Comparison of ENCODE assay signal across 23 cellular contexts in genomic region chr1:86905875-86906274, GRCh38. TPM values are rescaled to one million over a fixed set of nuclear protein-coding genes. Genes with fewer than 3 reads are reported as not detected.
DNase-seq lines count a peak whose midpoint lies in the region; ATAC-seq, FAIRE-seq and TF ChIP-seq lines count a peak whose summit lies in the region.
"Had no signal": no experiment of that assay in that cellular context is flagged by ENCODE, and none has a peak within 500 bp of the region (broad histone marks: within the 10 kb centered on the region; RNA-seq: fewer than 3 reads in every experiment).

No MANE protein-coding gene starts in this region.

- H3K27me3 ChIP-seq in HepG2 (ENCODE audit: control insufficient read depth in 1 of 2, insufficient read depth in 2 of 2, low read length in 2 of 2) (no peaks in the 10 kb centered on the region), right lobe of liver (no peaks in the 10 kb centered on the region), IMR-90 (ENCODE audit: control insufficient read depth, insufficient read depth, low read length) (no peaks in the 10 kb centered on the region), K562 (ENCODE audit: control insufficient read depth in 2 of 2, insufficient read depth in 2 of 2, low read length in 2 of 2) (no peaks in the 10 kb centered on the region), left ventricle myocardium inferior (ENCODE audit: low read depth) (no peaks in the 10 kb centered on the region)
- H3K27me3 ChIP-seq: BE2C, BLaER1 had no signal

- H3K23ac ChIP-seq in IMR-90 (ENCODE audit: low read depth, low read length) = no peak overlapping the region

- H3K9me1 ChIP-seq in IMR-90 (ENCODE audit: insufficient read depth, low read length) (peaks cover 3% of the 10 kb centered on the region), K562 (ENCODE audit: control insufficient read depth, insufficient read depth, low read length) (no peaks in the 10 kb centered on the region)

- no peak overlapping the region; the same call in 1 of the 2 replicates for H4K5ac ChIP-seq in IMR-90 (ENCODE audit: low read depth, low read length)

- H2AFZ ChIP-seq in HepG2 (ENCODE audit: low read length) = no peak overlapping the region
- no peak overlapping the region for H2AFZ ChIP-seq in IMR-90 (replicated peaks; ENCODE audit: low read length, poor library complexity)
- no peak overlapping the region for H2AFZ ChIP-seq in K562 (ENCODE audit: low read depth, low read length)

- POLR2A ChIA-PET in HepG2 (lab: Yijun Ruan, JAX) = no interaction called here
- POLR2A ChIA-PET in IMR-90 (lab: Charles Lee; ENCODE audit: unreplicated experiment) = no interaction called here
- POLR2A ChIA-PET in K562 (lab: Yijun Ruan, JAX) = interaction anchor here (5.2 kb wide), 1 partner anchor 8 kb away, joined by 34 read pairs; the partner anchor contains the start of genes HS2ST1 and SELENOF

- H4K20me1 ChIP-seq in HepG2 (ENCODE audit: insufficient read depth, low read length) = peaks cover 24% of the 10 kb centered on the region
- peaks cover 61% of the 10 kb centered on the region for H4K20me1 ChIP-seq in IMR-90 (ENCODE audit: insufficient read depth, low read length)
- H4K20me1 ChIP-seq in K562 (replicated peaks; ENCODE audit: control insufficient read depth, insufficient read depth, low read length) = no peaks in the 10 kb centered on the region; the same call in 1 of the 2 replicates

- in situ Hi-C loops in HepG2 (cut with HindIII; ENCODE audit: extremely low pct_ligation_motif_present, low pct_unique_long_range_greater_than_20kb) = no loop called here
- in situ Hi-C loops in IMR-90 (cut with MboI; ENCODE audit: low sequenced_read_pairs) = no loop called here
- in situ Hi-C loops in K562 (cut with MboI) = no loop called here

- H3K9ac ChIP-seq in HepG2 (ENCODE audit: insufficient read depth, low read depth, low read length) (no peak overlapping the region), IMR-90 (ENCODE audit: low read depth, low read length) (no peak overlapping the region), K562 (ENCODE audit: insufficient read depth in 1 of 2, low read depth in 2 of 2, low read length in 2 of 2) (no peak overlapping the region)
- H3K9ac ChIP-seq: BLaER1 had no signal

- TF ChIP-seq EP300 in HepG2 (IDR thresholded peaks at IDR 0.05; ENCODE audit: low read depth in 2 of 2, low read length in 2 of 2) (no peak), HepG2 (CRISPR knock-in tag; IDR thresholded peaks at IDR 0.05; ENCODE audit: borderline replicate concordance) (no peak), K562 (IDR thresholded peaks at IDR 0.05; ENCODE audit: low read length) (no peak)

- no peak overlapping the region for H3K14ac ChIP-seq in IMR-90 (replicated peaks; ENCODE audit: low read depth, low read length)

- H4K8ac ChIP-seq in IMR-90 (ENCODE audit: low read depth in 2 of 2, low read length in 2 of 2) = no peak overlapping the region

- H3K36me3 ChIP-seq in HepG2 (replicated peaks in 1 of 2; ENCODE audit: control insufficient read depth in 1 of 2, insufficient read depth in 2 of 2, low read length in 2 of 2) (peaks cover 6 to 39% of the 10 kb centered on the region in 2 experiments; a peak in 4 of 5 replicates), right lobe of liver (peaks cover 0 to 2% (median under 1%) of the 10 kb centered on the region in 4 donors), IMR-90 (ENCODE audit: control insufficient read depth, insufficient read depth, low read length) (peaks cover 9% of the 10 kb centered on the region), K562 (ENCODE audit: control insufficient read depth, insufficient read depth, low read length) (peaks cover 85% of the 10 kb centered on the region), left ventricle myocardium inferior (peaks cover 20% of the 10 kb centered on the region)

- no TSS peak for BruUV-seq in HepG2 (replicated peaks; lab: Mats Ljungman, UMichigan)
- no TSS peak for BruUV-seq in IMR-90 (replicated peaks; lab: Mats Ljungman, UMichigan)
- no TSS peak for BruUV-seq in K562 (replicated peaks; lab: Mats Ljungman, UMichigan)

- no peak overlapping the region for H3K4ac ChIP-seq in IMR-90 (ENCODE audit: low read depth, low read length)

- H2BK15ac ChIP-seq in IMR-90 (ENCODE audit: low read depth, low read length) = no peak overlapping the region

- H3K79me1 ChIP-seq in IMR-90 (ENCODE audit: low read depth in 1 of 2, low read length in 2 of 2) = peaks cover 13 to 56% of the 10 kb centered on the region in 2 experiments

- H3K79me2 ChIP-seq in HepG2 (ENCODE audit: insufficient read depth, low read length) (peaks cover 92% of the 10 kb centered on the region), K562 (ENCODE audit: control insufficient read depth, insufficient read depth, low read length) (peaks cover 97% of the 10 kb centered on the region)

- no peak overlapping the region for H2AK5ac ChIP-seq in IMR-90 (ENCODE audit: low read depth, low read length)

- H3K4me3 ChIP-seq in HepG2 (replicated peaks in 1 of 3; ENCODE audit: insufficient read depth in 1 of 3, low read depth in 2 of 3, low read length in 3 of 3) (no peak overlapping the region), right lobe of liver (no peak overlapping the region), IMR-90 (ENCODE audit: insufficient read depth, low read depth, low read length) (no peak overlapping the region), K562 (no peak overlapping the region), left ventricle myocardium inferior (no peak overlapping the region)
- H3K4me3 ChIP-seq: A549, BLaER1, GM12878 had no signal

- no peak overlapping the region for H2BK20ac ChIP-seq in IMR-90 (ENCODE audit: low read depth, low read length)

- H2BK5ac ChIP-seq in IMR-90 (ENCODE audit: low read depth, low read length, poor library complexity, severe bottlenecking) = no peak overlapping the region

- H2BK120ac ChIP-seq in IMR-90 (ENCODE audit: low read depth, low read length) = no peak overlapping the region

- H3K18ac ChIP-seq in IMR-90 (ENCODE audit: low read depth, low read length) = no peak overlapping the region

- H3K9me3 ChIP-seq in HepG2 (ENCODE audit: low read length) = no peaks in the 10 kb centered on the region
- H3K9me3 ChIP-seq in right lobe of liver = no peaks in the 10 kb centered on the region
- H3K9me3 ChIP-seq in IMR-90 (ENCODE audit: control insufficient read depth, insufficient read depth, low read length) = no peaks in the 10 kb centered on the region
- peaks cover 2% of the 10 kb centered on the region for H3K9me3 ChIP-seq in K562 (replicated peaks; ENCODE audit: control insufficient read depth, insufficient read depth, low read depth, low read length)
- no peaks in the 10 kb centered on the region for H3K9me3 ChIP-seq in left ventricle myocardium inferior (replicated peaks)
- H3K9me3 ChIP-seq: A549, BE2C, Caco-2 had no signal

- intact Hi-C loops in HepG2 (cut with micrococcal nuclease; ENCODE audit: unreplicated experiment) (no loop called here), right lobe of liver (cut with DNase I) (no loop called here), IMR-90 (cut with micrococcal nuclease) (no loop called here), K562 (cut with micrococcal nuclease) (no loop called here), left ventricle myocardium inferior (cut with micrococcal nuclease) (no loop called here)

- H3K4me2 ChIP-seq in HepG2 (ENCODE audit: low read depth, low read length) (no peak overlapping the region), IMR-90 (ENCODE audit: low read depth, low read length) (no peak overlapping the region), K562 (ENCODE audit: insufficient read depth, low read length) (no peak overlapping the region)
- H3K4me2 ChIP-seq: A549, BLaER1 had no signal

- dilution Hi-C loops in IMR-90 (cut with HindIII; ENCODE audit: low sequenced_read_pairs, unreplicated experiment) = no loop called here

- TF ChIP-seq POLR2A in HepG2 (IDR thresholded peaks at IDR 0.05; ENCODE audit: insufficient read depth in 1 of 2, low read depth in 2 of 2, low read length in 2 of 2) = no peak
- TF ChIP-seq POLR2A in right lobe of liver (IDR thresholded peaks at IDR 0.05) = no peak
- TF ChIP-seq POLR2A in IMR-90 (IDR thresholded peaks at IDR 0.05; ENCODE audit: low read depth, low read length) = no peak
- TF ChIP-seq POLR2A in K562 (conservative IDR thresholded peaks at IDR 0.05) = no peak

- TF ChIP-seq RAD21 in HepG2 (CRISPR knock-in tag; IDR thresholded peaks at IDR 0.05) (no peak), IMR-90 (IDR thresholded peaks at IDR 0.05; ENCODE audit: low read length) (no peak), K562 (CRISPR knock-in tag; conservative IDR thresholded peaks at IDR 0.05 in 1 of 2, IDR thresholded peaks at IDR 0.05 in 1 of 2) (no peak)

- no peak overlapping the region for H2AK9ac ChIP-seq in IMR-90 (replicated peaks; ENCODE audit: low read depth, low read length, poor library complexity)

- ATAC-seq in HepG2 (no peak), right lobe of liver (no peak), IMR-90 (ENCODE audit: low read depth) (no peak), K562 (no peak)
- ATAC-seq: A549; CD8-positive, alpha-beta T cell had no signal

- H4K91ac ChIP-seq in IMR-90 (ENCODE audit: insufficient read depth, low read depth, low read length) = no peak overlapping the region

- FAIRE-seq in HepG2 (lab: Jason Lieb, UNC) = no peak
- FAIRE-seq in K562 (lab: Jason Lieb, UNC) = no peak
- FAIRE-seq: A549, D721Med, G401.6, GM12878, GM12892, GM18507 had no signal

- 0% methylated on average over 1 of the region's 1 CpG for WGBS in HepG2 (ENCODE audit: low lambda C conversion rate)
- 0% methylated on average over 1 of the region's 1 CpG for WGBS in right lobe of liver (ENCODE audit: insufficient coverage, low coverage, low lambda C conversion rate, missing lambda C conversion rate)
- no CpG with 5 or more reads among the region's 1 CpG for WGBS in IMR-90 (ENCODE audit: extremely low coverage in 2 of 2, insufficient read length in 1 of 2), 2 experiments
- 80% methylated on average over 1 of the region's 1 CpG for WGBS in K562 (ENCODE audit: insufficient coverage, low coverage, missing lambda C conversion rate)

- no peak overlapping the region for H3K56ac ChIP-seq in IMR-90 (ENCODE audit: extremely low read depth, insufficient read depth, low read length)

- H3K4me1 ChIP-seq in HepG2 (ENCODE audit: insufficient read depth, low read length) (peaks cover 37% of the 10 kb centered on the region), right lobe of liver (no peaks in the 10 kb centered on the region), IMR-90 (ENCODE audit: control insufficient read depth, insufficient read depth, low read length) (no peaks in the 10 kb centered on the region), K562 (replicated peaks in 1 of 2; ENCODE audit: control insufficient read depth in 2 of 2, insufficient read depth in 2 of 2, low read length in 2 of 2) (no peaks in the 10 kb centered on the region; a peak in 2 of 5 replicates), left ventricle myocardium inferior (peaks cover 31% of the 10 kb centered on the region)
- H3K4me1 ChIP-seq: A549, BE2C, Caco-2 had no signal

- CTCF ChIA-PET in HepG2 (lab: Yijun Ruan, JAX; ENCODE audit: low intra/inter-chr PET ratio, low total read pairs) = no interaction called here
- CTCF ChIA-PET in IMR-90 (lab: Yijun Ruan, JAX) = interaction anchor here (1.4 kb wide), 1 partner anchor 8 kb away, joined by 4 read pairs; no protein-coding TSS in a partner anchor
- CTCF ChIA-PET in K562 (lab: Yijun Ruan, JAX; ENCODE audit: low intra/inter-chr PET ratio) = no interaction called here

- TF ChIP-seq CTCF in HepG2 (CRISPR knock-in tag; IDR thresholded peaks at IDR 0.05) (no peak), right lobe of liver (IDR thresholded peaks at IDR 0.05) (no peak), IMR-90 (conservative IDR thresholded peaks at IDR 0.05; ENCODE audit: low read depth, low read length) (no peak), K562 (IDR thresholded peaks at IDR 0.05 in 2 of 3, conservative IDR thresholded peaks at IDR 0.05 in 1 of 3; ENCODE audit: insufficient read depth in 2 of 3, low read depth in 1 of 3, low read length in 3 of 3) (no peak), left ventricle myocardium inferior (IDR thresholded peaks at IDR 0.05; ENCODE audit: borderline replicate concordance) (no peak)

- no peak for DNase-seq in HepG2 (ENCODE audit: low spot score)
- DNase-seq in right lobe of liver = no peak
- no peak for DNase-seq in IMR-90
- DNase-seq in K562 (ENCODE audit: extremely low read depth in 1 of 4, low spot score in 3 of 4) = no peak
- no peak for DNase-seq in left ventricle myocardium inferior
- no peak for DNase-seq in GM03348 (ENCODE audit: low spot score)
- DNase-seq: AML-193; BE2C; C1 segment of cervical spinal cord; Caco-2; Calu3; CD4-positive, alpha-beta T cell; CD8-positive, alpha-beta T cell; DMS79 treated with DMSO at 0.1 percent for 48 hours; GF-D8 had no signal

- H3K27ac ChIP-seq in HepG2 (ENCODE audit: extremely low read length, insufficient read depth, low read length) (no peak overlapping the region), right lobe of liver (no peak overlapping the region), IMR-90 (ENCODE audit: insufficient read depth, low read length) (no peak overlapping the region), K562 (ENCODE audit: extremely low read depth, low read depth, low read length) (no peak overlapping the region), left ventricle myocardium inferior (replicated peaks) (no peak overlapping the region)
- H3K27ac ChIP-seq: 22Rv1, A549, BLaER1 had no signal

RNA-seq across cellular contexts. Expression of gene SELENOF, which starts 8.1 kb away (rescaled TPM):
- 124 and 163 TPM in 2 replicates for total RNA-seq in HepG2 (2016; rRNA removed; fragmentation: Illumina TruSeq; extraction: Trizol)
- 25.2 and 35.4 TPM in 2 replicates for total RNA-seq in HepG2 (2016; cell fraction: cytosol; rRNA removed; fragmentation: Illumina TruSeq; extraction: Trizol; ENCODE audit: low read depth)
- 130 and 171 TPM in 2 replicates for total RNA-seq in HepG2 (2016; cell fraction: insoluble cytoplasmic fraction; rRNA removed; fragmentation: Illumina TruSeq; extraction: Trizol)
- 69.8 and 78.9 TPM in 2 replicates for total RNA-seq in HepG2 (2016; cell fraction: membrane; rRNA removed; fragmentation: Illumina TruSeq; extraction: Trizol)
- total RNA-seq in HepG2 (2016; cell fraction: nucleus; rRNA removed; fragmentation: Illumina TruSeq; extraction: Trizol) = 143 and 153 TPM in 2 replicates
- polyA plus RNA-seq in HepG2 (2011; rRNA removed) = 88.2 and 133 TPM in 2 replicates
- polyA plus RNA-seq in HepG2 (2011; cell fraction: cytosol; rRNA removed) = 54.9 and 90.7 TPM in 2 replicates
- 15.6 and 23.8 TPM in 2 replicates for polyA plus RNA-seq in HepG2 (2011; cell fraction: nucleus; rRNA removed)
- 109 and 157 TPM in 2 replicates for polyA plus RNA-seq in HepG2 (2012)
- 26.8 and 27.6 TPM in 2 replicates for polyA plus RNA-seq in HepG2 (2016; cell fraction: cytosol; fragmentation: Illumina TruSeq; extraction: Trizol; ENCODE audit: low read depth)
- polyA plus RNA-seq in HepG2 (2016; cell fraction: insoluble cytoplasmic fraction; fragmentation: Illumina TruSeq; extraction: Trizol; ENCODE audit: low read depth) = 145 and 147 TPM in 2 replicates
- polyA plus RNA-seq in HepG2 (2016; cell fraction: membrane; fragmentation: Illumina TruSeq; extraction: Trizol; ENCODE audit: low read depth) = 57.9 and 59.8 TPM in 2 replicates
- polyA plus RNA-seq in HepG2 (2016; cell fraction: nucleus; fragmentation: Illumina TruSeq; extraction: Trizol; ENCODE audit: insufficient read depth, low read depth) = 249 and 252 TPM in 2 replicates
- 41.6 and 58.4 TPM in 2 replicates for polyA minus RNA-seq in HepG2 (2011; rRNA and poly(A)+ RNA removed; ENCODE audit: low replicate concordance)
- polyA minus RNA-seq in HepG2 (2011; cell fraction: cytosol; rRNA and poly(A)+ RNA removed) = 50.9 and 59.9 TPM in 2 replicates
- 38.8 and 44.2 TPM in 2 replicates for polyA minus RNA-seq in HepG2 (2011; cell fraction: nucleus; rRNA and poly(A)+ RNA removed)
- 100 to 1,000 TPM in 4 of 6 experiments, 10 to 100 TPM in 2; 95.5 to 130 (median 107) TPM for total RNA-seq in right lobe of liver
- 60.0 and 128 TPM in 2 replicates for total RNA-seq in IMR-90 (2012; rRNA removed)
- 124 and 153 TPM in 2 replicates for polyA plus RNA-seq in IMR-90 (2012; rRNA removed)
- polyA plus RNA-seq in IMR-90 (2012; cell fraction: cytosol; rRNA removed) = 22.7 and 43.6 TPM in 2 replicates
- 3.4 and 38.6 TPM in 2 replicates for polyA plus RNA-seq in IMR-90 (2012; cell fraction: nucleus; rRNA removed; ENCODE audit: low replicate concordance)
- 56.0 and 122 TPM in 2 replicates for total RNA-seq in K562 (2011; cell fraction: chromatin; rRNA removed; ENCODE audit: low replicate concordance)
- 99.4 and 103 TPM in 2 replicates for total RNA-seq in K562 (2011; cell fraction: nucleolus; rRNA removed)
- total RNA-seq in K562 (2011; cell fraction: nucleoplasm; rRNA removed) = 149 and 217 TPM in 2 replicates
- total RNA-seq in K562 (2014; rRNA removed) = 108 and 115 TPM in 2 replicates
- total RNA-seq in K562 (2014; rRNA removed; fragmentation: Illumina TruSeq; extraction: Trizol) = 194 and 221 TPM in 2 replicates
- total RNA-seq in K562 (2015; rRNA removed; fragmentation: Illumina TruSeq; extraction: Trizol) = 155 and 176 TPM in 2 replicates
- 197 and 201 TPM in 2 replicates for total RNA-seq in K562 (2021)
- polyA plus RNA-seq in K562 (2011; rRNA removed) = 225 and 296 TPM in 2 replicates
- 52.1 and 125 TPM in 2 replicates for polyA plus RNA-seq in K562 (2011; cell fraction: cytosol; rRNA removed)
- polyA plus RNA-seq in K562 (2011; cell fraction: nucleus; rRNA removed) = 24.6 and 56.3 TPM in 2 replicates
- polyA plus RNA-seq in K562 (2012) = 206 and 229 TPM in 2 replicates
- 256 and 320 TPM in 2 replicates for polyA plus RNA-seq in K562 (2014; fragmentation: Illumina TruSeq; extraction: Trizol)
- 100 to 1,000 TPM; 371 to 394 TPM for polyA plus RNA-seq in K562 (2014; fragmentation: Nextera tagmentation; extraction: Ambion mirVana)
- polyA plus RNA-seq in K562 (2014; rRNA removed) = 215 and 237 TPM in 2 replicates
- polyA minus RNA-seq in K562 (2011; rRNA and poly(A)+ RNA removed) = 132 and 153 TPM in 2 replicates
- 40.4 and 53.3 TPM in 2 replicates for polyA minus RNA-seq in K562 (2011; cell fraction: cytosol; rRNA and poly(A)+ RNA removed)
- 29.2 and 41.3 TPM in 2 replicates for polyA minus RNA-seq in K562 (2011; cell fraction: nucleus; rRNA and poly(A)+ RNA removed)
- 67.0 TPM for total RNA-seq in left ventricle myocardium inferior

RNA-seq across cellular contexts. Expression of gene HS2ST1, which starts 8.6 kb away (rescaled TPM):
- total RNA-seq in HepG2 (2016; rRNA removed; fragmentation: Illumina TruSeq; extraction: Trizol) = 51.2 and 58.7 TPM in 2 replicates
- total RNA-seq in HepG2 (2016; cell fraction: cytosol; rRNA removed; fragmentation: Illumina TruSeq; extraction: Trizol; ENCODE audit: low read depth) = 9.1 and 9.3 TPM in 2 replicates
- 47.0 and 61.5 TPM in 2 replicates for total RNA-seq in HepG2 (2016; cell fraction: insoluble cytoplasmic fraction; rRNA removed; fragmentation: Illumina TruSeq; extraction: Trizol)
- total RNA-seq in HepG2 (2016; cell fraction: membrane; rRNA removed; fragmentation: Illumina TruSeq; extraction: Trizol) = 17.7 and 21.3 TPM in 2 replicates
- 55.0 and 59.2 TPM in 2 replicates for total RNA-seq in HepG2 (2016; cell fraction: nucleus; rRNA removed; fragmentation: Illumina TruSeq; extraction: Trizol)
- 19.6 and 22.1 TPM in 2 replicates for polyA plus RNA-seq in HepG2 (2011; rRNA removed)
- 9.0 and 13.8 TPM in 2 replicates for polyA plus RNA-seq in HepG2 (2011; cell fraction: cytosol; rRNA removed)
- polyA plus RNA-seq in HepG2 (2011; cell fraction: nucleus; rRNA removed) = 3.7 and 5.2 TPM in 2 replicates
- polyA plus RNA-seq in HepG2 (2012) = 27.9 and 38.2 TPM in 2 replicates
- polyA plus RNA-seq in HepG2 (2016; cell fraction: cytosol; fragmentation: Illumina TruSeq; extraction: Trizol; ENCODE audit: low read depth) = 3.6 TPM in 2 replicates
- 41.4 and 41.7 TPM in 2 replicates for polyA plus RNA-seq in HepG2 (2016; cell fraction: insoluble cytoplasmic fraction; fragmentation: Illumina TruSeq; extraction: Trizol; ENCODE audit: low read depth)
- 11.4 and 11.7 TPM in 2 replicates for polyA plus RNA-seq in HepG2 (2016; cell fraction: membrane; fragmentation: Illumina TruSeq; extraction: Trizol; ENCODE audit: low read depth)
- polyA plus RNA-seq in HepG2 (2016; cell fraction: nucleus; fragmentation: Illumina TruSeq; extraction: Trizol; ENCODE audit: insufficient read depth, low read depth) = 49.1 and 51.8 TPM in 2 replicates
- 8.4 and 14.9 TPM in 2 replicates for polyA minus RNA-seq in HepG2 (2011; rRNA and poly(A)+ RNA removed; ENCODE audit: low replicate concordance)
- 28.0 and 34.0 TPM in 2 replicates for polyA minus RNA-seq in HepG2 (2011; cell fraction: cytosol; rRNA and poly(A)+ RNA removed)
- 38.8 and 42.7 TPM in 2 replicates for polyA minus RNA-seq in HepG2 (2011; cell fraction: nucleus; rRNA and poly(A)+ RNA removed)
- total RNA-seq in right lobe of liver = 10 to 100 TPM in 5 of 6 experiments, 1 to 10 TPM in 1; 9.9 to 17.2 (median 13.7) TPM
- 13.1 and 20.6 TPM in 2 replicates for total RNA-seq in IMR-90 (2012; rRNA removed)
- polyA plus RNA-seq in IMR-90 (2012; rRNA removed) = 6.4 and 7.8 TPM in 2 replicates
- polyA plus RNA-seq in IMR-90 (2012; cell fraction: cytosol; rRNA removed) = 2.6 and 5.0 TPM in 2 replicates
- 0.64 and 2.8 TPM in 2 replicates for polyA plus RNA-seq in IMR-90 (2012; cell fraction: nucleus; rRNA removed; ENCODE audit: low replicate concordance)
- 23.6 and 39.9 TPM in 2 replicates for total RNA-seq in K562 (2011; cell fraction: chromatin; rRNA removed; ENCODE audit: low replicate concordance)
- total RNA-seq in K562 (2011; cell fraction: nucleolus; rRNA removed) = 13.0 and 15.7 TPM in 2 replicates
- total RNA-seq in K562 (2011; cell fraction: nucleoplasm; rRNA removed) = 36.1 and 67.0 TPM in 2 replicates
- total RNA-seq in K562 (2014; rRNA removed) = 18.3 and 21.1 TPM in 2 replicates
- total RNA-seq in K562 (2014; rRNA removed; fragmentation: Illumina TruSeq; extraction: Trizol) = 33.8 and 38.5 TPM in 2 replicates
- 24.8 and 27.1 TPM in 2 replicates for total RNA-seq in K562 (2015; rRNA removed; fragmentation: Illumina TruSeq; extraction: Trizol)
- 37.7 and 43.3 TPM in 2 replicates for total RNA-seq in K562 (2021)
- 25.6 and 41.1 TPM in 2 replicates for polyA plus RNA-seq in K562 (2011; rRNA removed)
- polyA plus RNA-seq in K562 (2011; cell fraction: cytosol; rRNA removed) = 5.2 and 9.2 TPM in 2 replicates
- polyA plus RNA-seq in K562 (2011; cell fraction: nucleus; rRNA removed) = 5.3 and 6.6 TPM in 2 replicates
- polyA plus RNA-seq in K562 (2012) = 23.9 TPM in 2 replicates
- 21.7 and 25.8 TPM in 2 replicates for polyA plus RNA-seq in K562 (2014; fragmentation: Illumina TruSeq; extraction: Trizol)
- polyA plus RNA-seq in K562 (2014; fragmentation: Nextera tagmentation; extraction: Ambion mirVana) = 1 to 10 TPM; 7.7 to 8.9 TPM
- 19.9 and 20.8 TPM in 2 replicates for polyA plus RNA-seq in K562 (2014; rRNA removed)
- 47.6 and 48.9 TPM in 2 replicates for polyA minus RNA-seq in K562 (2011; rRNA and poly(A)+ RNA removed)
- polyA minus RNA-seq in K562 (2011; cell fraction: cytosol; rRNA and poly(A)+ RNA removed) = 16.1 and 34.0 TPM in 2 replicates
- 10.9 and 15.9 TPM in 2 replicates for polyA minus RNA-seq in K562 (2011; cell fraction: nucleus; rRNA and poly(A)+ RNA removed)
- total RNA-seq in left ventricle myocardium inferior = 12.6 TPM

Comparison
In these comparisons a context has a peak if more than half of its experiments do, and no peak if none do; other contexts are left out.
1. Of the 241 proteins assayed by ChIP-seq in both HepG2 and K562: peak only in HepG2: none; only in K562: MAFG; in both: MAFF and MAFK; in neither: 238.